ENCODE assay signal across 1 cellular context in genomic region chr10:97601268-97602215, GRCh38.
TF ChIP-seq lines count a peak whose summit lies in the region.

No MANE protein-coding gene starts in this region.

TF ChIP-seq in IMR-90, 13 proteins besides CTCF, POLR2A, EP300 and RAD21:
- TF ChIP-seq NFE2L2 (IDR thresholded peaks at IDR 0.05; ENCODE audit: low read depth, low read length) (no peak), USF2 (IDR thresholded peaks at IDR 0.05; ENCODE audit: low read depth, low read length) (no peak), MXI1 (IDR thresholded peaks at IDR 0.05; ENCODE audit: borderline replicate concordance, low read depth, low read length) (no peak), MAZ (IDR thresholded peaks at IDR 0.05; ENCODE audit: borderline replicate concordance, low read depth, low read length) (no peak), RFX5 (IDR thresholded peaks at IDR 0.05; ENCODE audit: low read depth, low read length) (no peak)
- TF ChIP-seq, protein P1, sequence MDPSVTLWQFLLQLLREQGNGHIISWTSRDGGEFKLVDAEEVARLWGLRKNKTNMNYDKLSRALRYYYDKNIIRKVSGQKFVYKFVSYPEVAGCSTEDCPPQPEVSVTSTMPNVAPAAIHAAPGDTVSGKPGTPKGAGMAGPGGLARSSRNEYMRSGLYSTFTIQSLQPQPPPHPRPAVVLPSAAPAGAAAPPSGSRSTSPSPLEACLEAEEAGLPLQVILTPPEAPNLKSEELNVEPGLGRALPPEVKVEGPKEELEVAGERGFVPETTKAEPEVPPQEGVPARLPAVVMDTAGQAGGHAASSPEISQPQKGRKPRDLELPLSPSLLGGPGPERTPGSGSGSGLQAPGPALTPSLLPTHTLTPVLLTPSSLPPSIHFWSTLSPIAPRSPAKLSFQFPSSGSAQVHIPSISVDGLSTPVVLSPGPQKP (IDR thresholded peaks at IDR 0.05; ENCODE audit: borderline replicate concordance, low read depth, low read length): no peak
